In genomic region chr2:54386993-54387590, GRCh38 we compare ENCODE assay signal across 14 cellular contexts.
A peak's percentile ranks its signal among the peaks of the same experiment; 100 is the strongest.
DNase-seq lines count a peak whose midpoint lies in the region; ATAC-seq and TF ChIP-seq lines count a peak whose summit lies in the region.
"Had no signal": no experiment of that assay in that cellular context is flagged by ENCODE, and none has a peak within 500 bp of the region (broad histone marks: within the 10 kb centered on the region; RNA-seq: fewer than 3 reads in every experiment).

No MANE protein-coding gene starts in this region.

- no peaks in the 10 kb centered on the region for H3K9me3 ChIP-seq in testis

- DNase-seq in brain microvascular endothelial cell (peak; percentile 11), hepatic stellate cell (ENCODE audit: low spot score) (peak; percentile 42), testis (peak; percentile 35), NCI-H1930 (lab: John Stamatoyannopoulos, UW) (no peak)
- no peak for DNase-seq in effector CD8-positive, alpha-beta T cell (lab: John Stamatoyannopoulos, UW)
- no peak for DNase-seq in natural killer cell treated with Interleukin-12 subunit alpha and Interleukin-12 subunit beta and Interleukin-15 and Interleukin-18, amount 100 ng/mL, for 72 hours (ENCODE audit: low spot score)
- DNase-seq: activated CD4-positive, alpha-beta T cell treated with anti-CD3 and anti-CD28 coated beads, Interleukin-2, amount 10 ng/mL, durations not matched to agents 7 days and 5 days; DND-41; NCI-H2171 treated with DMSO at 0.1 percent for 48 hours; RPMI8226; stimulated activated CD4-positive, alpha-beta T cell treated with anti-CD3 and anti-CD28 coated beads, Interleukin-1b, Interleukin-23, amount 100 ng/mL, for 48 hours had no signal

- H3K36me3 ChIP-seq in brain microvascular endothelial cell (replicated peaks) (no peaks in the 10 kb centered on the region), testis (ENCODE audit: low read depth, missing control alignments) (no peaks in the 10 kb centered on the region)

- peaks cover 16% of the 10 kb centered on the region for H3K4me1 ChIP-seq in testis

- in situ Hi-C loops in brain microvascular endothelial cell (cut with HindIII; ENCODE audit: low pct_ligation_motif_present, low sequenced_read_pairs), result no loop called here

- H3K27ac Mint-ChIP-seq in natural killer cell treated with Interleukin-12 subunit alpha and Interleukin-12 subunit beta and Interleukin-15 and Interleukin-18, amount 100 ng/mL, for 72 hours, result no peak overlapping the region
- H3K27ac Mint-ChIP-seq: activated CD4-positive, alpha-beta T cell treated with anti-CD3 and anti-CD28 coated beads, Interleukin-2, amount 10 ng/mL, durations not matched to agents 7 days and 5 days; activated naive CD8-positive, alpha-beta T cell had no signal

- 43 to 48% methylated on average over 6 of the region's 6 CpGs for WGBS in testis, 2 donors

- TF ChIP-seq CTCF in brain microvascular endothelial cell (IDR thresholded peaks at IDR 0.05; ENCODE audit: low read depth, low read length, missing control alignments), result no peak
- no peak for TF ChIP-seq CTCF in testis (IDR thresholded peaks at IDR 0.05)

- ATAC-seq in GM19395 (IDR thresholded peaks at IDR 0.05; ENCODE audit: unreplicated experiment) (peak; percentile 65), GM21526 (IDR thresholded peaks at IDR 0.05; ENCODE audit: low FRiP score, unreplicated experiment) (no peak)
- no peak for ATAC-seq in natural killer cell treated with Interleukin-12 subunit alpha and Interleukin-12 subunit beta and Interleukin-15 and Interleukin-18, amount 100 ng/mL, for 72 hours

- H3K27ac ChIP-seq in brain microvascular endothelial cell, result no peak overlapping the region
- peak overlapping the region in 1 of 2 donors; percentile 71 for H3K27ac ChIP-seq in testis

- H3K4me3 Mint-ChIP-seq in natural killer cell treated with Interleukin-12 subunit alpha and Interleukin-12 subunit beta and Interleukin-15 and Interleukin-18, amount 100 ng/mL, for 72 hours, result no peak overlapping the region
- H3K4me3 Mint-ChIP-seq: activated CD4-positive, alpha-beta T cell treated with anti-CD3 and anti-CD28 coated beads, Interleukin-2, amount 10 ng/mL, durations not matched to agents 7 days and 5 days; activated naive CD8-positive, alpha-beta T cell had no signal

- intact Hi-C loops in testis (cut with DNase I; ENCODE audit: low total_unique reads), result no loop called here

- H3K4me3 ChIP-seq in brain microvascular endothelial cell (ENCODE audit: low read depth, low read length) (no peak overlapping the region), testis (no peak overlapping the region)

- no peak for TF ChIP-seq POLR2A in testis (IDR thresholded peaks at IDR 0.05)

- no peaks in the 10 kb centered on the region for H3K27me3 ChIP-seq in brain microvascular endothelial cell (replicated peaks)
- no peaks in the 10 kb centered on the region for H3K27me3 ChIP-seq in testis

- no peaks in the 10 kb centered on the region for H3K36me3 Mint-ChIP-seq in natural killer cell treated with Interleukin-12 subunit alpha and Interleukin-12 subunit beta and Interleukin-15 and Interleukin-18, amount 100 ng/mL, for 72 hours
- H3K36me3 Mint-ChIP-seq: activated naive CD8-positive, alpha-beta T cell had no signal

- no peaks in the 10 kb centered on the region for H3K9me3 Mint-ChIP-seq in natural killer cell treated with Interleukin-12 subunit alpha and Interleukin-12 subunit beta and Interleukin-15 and Interleukin-18, amount 100 ng/mL, for 72 hours
- H3K9me3 Mint-ChIP-seq: activated CD4-positive, alpha-beta T cell treated with anti-CD3 and anti-CD28 coated beads, Interleukin-2, amount 10 ng/mL, durations not matched to agents 7 days and 5 days had no signal

- peaks cover 0 to 6% of the 10 kb centered on the region in 2 donors for H3K27me3 Mint-ChIP-seq in natural killer cell treated with Interleukin-12 subunit alpha and Interleukin-12 subunit beta and Interleukin-15 and Interleukin-18, amount 100 ng/mL, for 72 hours
- H3K27me3 Mint-ChIP-seq: activated naive CD8-positive, alpha-beta T cell had no signal

- no peaks in the 10 kb centered on the region for H3K4me1 Mint-ChIP-seq in natural killer cell treated with Interleukin-12 subunit alpha and Interleukin-12 subunit beta and Interleukin-15 and Interleukin-18, amount 100 ng/mL, for 72 hours (ENCODE audit: low read depth in 2 of 2)
- H3K4me1 Mint-ChIP-seq: activated CD4-positive, alpha-beta T cell treated with anti-CD3 and anti-CD28 coated beads, Interleukin-2, amount 10 ng/mL, durations not matched to agents 7 days and 5 days had no signal

Comparison
In these comparisons a context has a peak if more than half of its experiments do, and no peak if none do; other contexts are left out.
1. DNase-seq: peak in brain microvascular endothelial cell (single experiment), hepatic stellate cell (single experiment) and testis (single experiment); none in effector CD8-positive, alpha-beta T cell (single experiment), natural killer cell treated with Interleukin-12 subunit alpha and Interleukin-12 subunit beta and Interleukin-15 and Interleukin-18, amount 100 ng/mL, for 72 hours (single experiment) and NCI-H1930 (0 of 2).